In genomic region chrX:120736989-120737388, GRCh38 we compare ENCODE assay signal across 14 cellular contexts.
A peak's percentile ranks its signal among the peaks of the same experiment; 100 is the strongest.
DNase-seq lines count a peak whose midpoint lies in the region; ATAC-seq and TF ChIP-seq lines count a peak whose summit lies in the region.
"Had no signal": no experiment of that assay in that cellular context is flagged by ENCODE, and none has a peak within 500 bp of the region (broad histone marks: within the 10 kb centered on the region; RNA-seq: fewer than 3 reads in every experiment).

No MANE protein-coding gene starts in this region.

- no peaks in the 10 kb centered on the region for H3K79me2 ChIP-seq in OCI-LY1 (ENCODE audit: insufficient read depth, low read length)

- H3K4me1 ChIP-seq in OCI-LY1 (ENCODE audit: insufficient read depth, low read length, severe bottlenecking): peaks cover 45% of the 10 kb centered on the region
- H3K4me1 ChIP-seq: sigmoid colon had no signal

- no peak overlapping the region for H3K4me3 ChIP-seq in OCI-LY1 (ENCODE audit: low read depth, low read length, poor library complexity, severe bottlenecking)
- H3K4me3 ChIP-seq: cardiac muscle cell, sigmoid colon had no signal

- no peak overlapping the region for H2AFZ ChIP-seq in OCI-LY1 (ENCODE audit: low read length)

- H3K4me2 ChIP-seq in OCI-LY1 (ENCODE audit: low read length): no peak overlapping the region

- H3K9me3 ChIP-seq in OCI-LY1 (ENCODE audit: low read length): no peaks in the 10 kb centered on the region
- H3K9me3 ChIP-seq: sigmoid colon had no signal

- CTCF ChIA-PET in activated naive CD4-positive, alpha-beta T cell treated with anti-CD3 and anti-CD28 coated beads for 36 hours (lab: Charles Lee): interaction anchor here (1.0 kb wide), 1 partner anchor 15 kb away, joined by 3 read pairs; no protein-coding TSS in a partner anchor

- no peaks in the 10 kb centered on the region for H3K27me3 Mint-ChIP-seq in activated naive CD4-positive, alpha-beta T cell treated with anti-CD3 and anti-CD28 coated beads for 36 hours (ENCODE audit: low read depth)
- H3K27me3 Mint-ChIP-seq in chondrocyte (ENCODE audit: low read depth): no peaks in the 10 kb centered on the region
- no peaks in the 10 kb centered on the region for H3K27me3 Mint-ChIP-seq in stimulated activated naive CD8-positive, alpha-beta T cell treated with anti-CD3 and anti-CD28 coated beads, Interleukin-15, Interleukin-2, amounts not matched to agents 100 ng/mL and 50 ng/mL, for 24 hours
- H3K27me3 Mint-ChIP-seq: stimulated activated memory B cell treated with anti-CD40 and anti-IgM and Interleukin-4, amounts not matched to agents 10 μg/mL and 1 μg/mL and 100 μg/mL, for 72 hours had no signal

- no peak for TF ChIP-seq CTCF in OCI-LY1 (IDR thresholded peaks at IDR 0.05; ENCODE audit: low read length)
- no peak for TF ChIP-seq CTCF in chondrocyte (IDR thresholded peaks at IDR 0.05)

- peak overlapping the region; percentile 28 for H3K27ac Mint-ChIP-seq in activated naive CD4-positive, alpha-beta T cell treated with anti-CD3 and anti-CD28 coated beads for 36 hours
- peak overlapping the region; percentile 38 for H3K27ac Mint-ChIP-seq in chondrocyte (ENCODE audit: unreplicated experiment)
- H3K27ac Mint-ChIP-seq in stimulated activated naive CD8-positive, alpha-beta T cell treated with anti-CD3 and anti-CD28 coated beads, Interleukin-15, Interleukin-2, amounts not matched to agents 100 ng/mL and 50 ng/mL, for 24 hours: peak overlapping the region; percentile 65
- H3K27ac Mint-ChIP-seq: stimulated activated memory B cell treated with anti-CD40 and anti-IgM and Interleukin-4, amounts not matched to agents 10 μg/mL and 1 μg/mL and 100 μg/mL, for 72 hours had no signal

- no peaks in the 10 kb centered on the region for H3K9me3 Mint-ChIP-seq in activated naive CD4-positive, alpha-beta T cell treated with anti-CD3 and anti-CD28 coated beads for 36 hours
- peaks cover 14% of the 10 kb centered on the region for H3K9me3 Mint-ChIP-seq in chondrocyte (ENCODE audit: low read depth)
- H3K9me3 Mint-ChIP-seq in stimulated activated naive CD8-positive, alpha-beta T cell treated with anti-CD3 and anti-CD28 coated beads, Interleukin-15, Interleukin-2, amounts not matched to agents 100 ng/mL and 50 ng/mL, for 24 hours: no peaks in the 10 kb centered on the region

- intact Hi-C loops in activated naive CD4-positive, alpha-beta T cell treated with anti-CD3 and anti-CD28 coated beads for 36 hours (cut with micrococcal nuclease): loop anchor here (1.0 to 2.0 kb wide), 5 partner anchors 16 to 571 kb away; no protein-coding TSS in a partner anchor

- H3K36me3 ChIP-seq in OCI-LY1 (ENCODE audit: insufficient read depth, low read length): no peaks in the 10 kb centered on the region; the same call in 1 of the 2 replicates
- H3K36me3 ChIP-seq: cardiac muscle cell, sigmoid colon had no signal

- H3K9me2 ChIP-seq in OCI-LY1 (ENCODE audit: low read depth, low read length): no peaks in the 10 kb centered on the region

- no peak for ATAC-seq in GM19397 (IDR thresholded peaks at IDR 0.05; ENCODE audit: unreplicated experiment)
- ATAC-seq: stimulated activated memory B cell treated with anti-CD40 and anti-IgM and Interleukin-4, amounts not matched to agents 10 μg/mL and 1 μg/mL and 100 μg/mL, for 72 hours had no signal

- H3K36me3 Mint-ChIP-seq in activated naive CD4-positive, alpha-beta T cell treated with anti-CD3 and anti-CD28 coated beads for 36 hours (ENCODE audit: low read depth): no peaks in the 10 kb centered on the region
- H3K36me3 Mint-ChIP-seq in chondrocyte (ENCODE audit: low read depth): no peaks in the 10 kb centered on the region
- no peaks in the 10 kb centered on the region for H3K36me3 Mint-ChIP-seq in stimulated activated naive CD8-positive, alpha-beta T cell treated with anti-CD3 and anti-CD28 coated beads, Interleukin-15, Interleukin-2, amounts not matched to agents 100 ng/mL and 50 ng/mL, for 24 hours (ENCODE audit: low read depth)
- H3K36me3 Mint-ChIP-seq: stimulated activated memory B cell treated with anti-CD40 and anti-IgM and Interleukin-4, amounts not matched to agents 10 μg/mL and 1 μg/mL and 100 μg/mL, for 72 hours had no signal

- H3K4me1 Mint-ChIP-seq in activated naive CD4-positive, alpha-beta T cell treated with anti-CD3 and anti-CD28 coated beads for 36 hours (ENCODE audit: low read depth): peaks cover 25% of the 10 kb centered on the region
- H3K4me1 Mint-ChIP-seq in chondrocyte (ENCODE audit: low read depth): peaks cover 22% of the 10 kb centered on the region
- H3K4me1 Mint-ChIP-seq in stimulated activated naive CD8-positive, alpha-beta T cell treated with anti-CD3 and anti-CD28 coated beads, Interleukin-15, Interleukin-2, amounts not matched to agents 100 ng/mL and 50 ng/mL, for 24 hours (ENCODE audit: low read depth): peaks cover 34% of the 10 kb centered on the region

- H3F3A ChIP-seq in OCI-LY1 (ENCODE audit: insufficient read depth, low read length): no peaks in the 10 kb centered on the region

- no peak overlapping the region for H3K4me3 Mint-ChIP-seq in activated naive CD4-positive, alpha-beta T cell treated with anti-CD3 and anti-CD28 coated beads for 36 hours
- H3K4me3 Mint-ChIP-seq in chondrocyte (ENCODE audit: unreplicated experiment): no peak overlapping the region
- no peak overlapping the region for H3K4me3 Mint-ChIP-seq in stimulated activated naive CD8-positive, alpha-beta T cell treated with anti-CD3 and anti-CD28 coated beads, Interleukin-15, Interleukin-2, amounts not matched to agents 100 ng/mL and 50 ng/mL, for 24 hours
- H3K4me3 Mint-ChIP-seq: stimulated activated memory B cell treated with anti-CD40 and anti-IgM and Interleukin-4, amounts not matched to agents 10 μg/mL and 1 μg/mL and 100 μg/mL, for 72 hours had no signal

- H4K20me1 ChIP-seq in OCI-LY1 (ENCODE audit: insufficient read depth, low read length): no peaks in the 10 kb centered on the region

- H3K9ac ChIP-seq in OCI-LY1 (ENCODE audit: low read length): no peak overlapping the region

- peak overlapping the region; percentile 94 for H3K27ac ChIP-seq in OCI-LY1 (ENCODE audit: low read depth, low read length, poor library complexity, severe bottlenecking)
- H3K27ac ChIP-seq: cardiac muscle cell, sigmoid colon had no signal

- DNase-seq in activated naive CD4-positive, alpha-beta T cell treated with anti-CD3 and anti-CD28 coated beads for 36 hours: peak; percentile 21
- no peak for DNase-seq in activated naive CD4-positive, alpha-beta T cell (lab: John Stamatoyannopoulos, UW)
- DNase-seq in chondrocyte (ENCODE audit: low spot score): no peak
- DNase-seq in activated effector memory CD4-positive, alpha-beta T cell treated with Interleukin-2 at 50 U/mL for 16 hours: no peak
- DNase-seq in SW 1271 (lab: John Stamatoyannopoulos, UW): no peak
- DNase-seq: GOT3, Karpas-422, NCI-H146, sigmoid colon had no signal

- H3K27me3 ChIP-seq in OCI-LY1 (ENCODE audit: insufficient read depth, low read length): no peaks in the 10 kb centered on the region
- H3K27me3 ChIP-seq: cardiac muscle cell, sigmoid colon had no signal
